Comparison of ENCODE assay signal across 18 cellular contexts in genomic region chr1:239184581-239185244, GRCh38.
"Had no signal": no experiment of that assay in that cellular context is flagged by ENCODE, and none has a peak within 500 bp of the region (broad histone marks: within the 10 kb centered on the region; RNA-seq: fewer than 3 reads in every experiment).

No MANE protein-coding gene starts in this region.

- H3K9me3 ChIP-seq: adrenal gland, body of pancreas, right atrium auricular region, suprapubic skin, vagina had no signal

- H3K27me3 ChIP-seq: adrenal gland, body of pancreas, dorsolateral prefrontal cortex, right atrium auricular region, suprapubic skin, vagina had no signal

- H3K36me3 ChIP-seq: adrenal gland, right atrium auricular region, suprapubic skin, vagina, WERI-Rb-1 had no signal

- H3K27ac ChIP-seq: adrenal gland, body of pancreas, dorsolateral prefrontal cortex, right atrium auricular region, suprapubic skin, vagina, WERI-Rb-1 had no signal

- DNase-seq: activated CD4-positive, alpha-beta T cell treated with anti-CD3 and anti-CD28 coated beads, Interleukin-2, amount 50 U/mL, for 4 hours; activated gamma-delta T cell; adrenal gland; body of pancreas; central memory CD4-positive, alpha-beta T cell; islet precursor cell; left colon; midbrain; nephron progenitor cell; nucleus accumbens; stimulated activated naive CD8-positive, alpha-beta T cell treated with anti-CD3 and anti-CD28 coated beads, Interleukin-15, Interleukin-2, amounts not matched to agents 100 U/mL and 50 U/mL, for 24 hours; T-helper 17 cell; trophoblast cell; WERI-Rb-1 had no signal

- H3K4me1 ChIP-seq: adrenal gland, body of pancreas, right atrium auricular region, suprapubic skin, vagina had no signal

- ATAC-seq: body of pancreas; left colon; stimulated activated naive CD8-positive, alpha-beta T cell treated with anti-CD3 and anti-CD28 coated beads, Interleukin-15, Interleukin-2, amounts not matched to agents 100 U/mL and 50 U/mL, for 24 hours; T-helper 17 cell had no signal

- H3K4me3 ChIP-seq: adrenal gland, body of pancreas, dorsolateral prefrontal cortex, right atrium auricular region, suprapubic skin, vagina had no signal
